9 cellular contexts compared by ENCODE assay signal in the genomic region with DNA sequence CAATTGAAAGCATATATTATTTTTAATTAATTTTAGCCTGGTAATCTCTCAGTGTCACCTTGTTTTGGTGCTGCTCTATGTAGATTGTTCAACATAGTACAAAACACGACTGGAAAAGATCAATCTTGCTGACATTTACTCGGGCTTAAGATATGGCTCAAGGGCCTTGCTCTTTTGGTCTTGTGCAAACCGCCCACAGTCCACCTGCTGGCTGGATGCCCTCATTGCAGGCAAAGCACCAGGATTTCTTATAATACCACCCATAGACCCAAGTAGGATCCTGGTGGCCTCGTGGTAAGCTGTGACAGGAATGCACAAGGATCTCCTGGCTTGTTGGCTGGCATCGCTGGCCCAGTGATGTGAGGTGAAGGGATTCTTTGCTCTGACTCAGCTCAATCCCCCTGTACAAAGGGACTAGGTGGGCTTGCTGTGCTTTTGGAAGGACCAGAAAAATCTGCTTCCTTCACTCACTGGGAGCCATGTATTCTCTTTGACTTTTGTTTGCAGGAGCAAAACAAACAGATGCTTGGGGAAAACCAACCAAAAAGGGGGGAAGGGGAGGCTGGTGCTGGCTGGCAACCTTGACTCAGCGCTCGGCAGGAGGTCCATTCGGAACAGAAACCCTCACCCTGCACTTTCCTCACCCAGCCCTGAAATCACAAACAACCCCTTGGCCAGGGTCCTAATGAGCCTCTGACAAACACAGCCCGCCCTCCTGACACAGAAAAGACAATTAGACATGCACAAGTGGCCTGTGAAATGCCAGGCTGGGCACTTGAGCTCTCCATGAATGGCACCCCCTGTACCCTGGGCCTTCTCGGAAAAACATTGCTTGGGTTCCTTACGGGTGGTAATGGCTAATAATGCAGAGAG. TPM values are rescaled to one million over a fixed set of nuclear protein-coding genes. Genes with fewer than 3 reads are reported as not detected.
DNase-seq lines count a peak whose midpoint lies in the region; ATAC-seq and TF ChIP-seq lines count a peak whose summit lies in the region.
"Had no signal": no experiment of that assay in that cellular context is flagged by ENCODE, and none has a peak within 500 bp of the region (broad histone marks: within the 10 kb centered on the region; RNA-seq: fewer than 3 reads in every experiment).

No MANE protein-coding gene starts in this region.

- H3K36me3 Mint-ChIP-seq in T-helper 17 cell (ENCODE audit: low read depth): no peaks in the 10 kb centered on the region

- no peaks in the 10 kb centered on the region for H3K27me3 Mint-ChIP-seq in T-helper 17 cell

- H3K4me3 ChIP-seq in GM12865 (ENCODE audit: low read depth, low read length) (no peak overlapping the region), iPS DF 6.9 (ENCODE audit: low read length) (no peak overlapping the region)

- ATAC-seq in T-helper 17 cell (peak; percentile 78), HG02642 (IDR thresholded peaks at IDR 0.05; ENCODE audit: poor library complexity, unreplicated experiment) (no peak)

- H3K4me1 Mint-ChIP-seq in T-helper 17 cell: peaks cover 2% of the 10 kb centered on the region

- H3K9me3 ChIP-seq in T-helper 17 cell (ENCODE audit: control insufficient read depth, low read length, poor library complexity, severe bottlenecking) (no peaks in the 10 kb centered on the region), iPS DF 6.9 (ENCODE audit: control insufficient read depth, insufficient read depth, low read length) (no peaks in the 10 kb centered on the region)

- no peaks in the 10 kb centered on the region for H3K27me3 ChIP-seq in iPS DF 6.9 (ENCODE audit: control insufficient read depth, insufficient read depth, low read length)

- H3K4me3 Mint-ChIP-seq in T-helper 17 cell: no peak overlapping the region
- H3K4me3 Mint-ChIP-seq: dendritic cell treated with granulocyte-macrophage colony-stimulating factor and Interleukin-4, amounts not matched to agents 40 ng/mL and 50 ng/mL, for 4 days had no signal

- no peaks in the 10 kb centered on the region for H3K36me3 ChIP-seq in iPS DF 6.9 (ENCODE audit: control insufficient read depth, insufficient read depth, low read length)

- H3K27ac Mint-ChIP-seq in T-helper 17 cell: no peak overlapping the region
- H3K27ac Mint-ChIP-seq: dendritic cell treated with granulocyte-macrophage colony-stimulating factor and Interleukin-4, amounts not matched to agents 40 ng/mL and 50 ng/mL, for 4 days had no signal

- DNase-seq in GM12865 (ENCODE audit: low read depth) (peak; percentile 82), NCI-H146 treated with DMSO at 0.1 percent for 48 hours (lab: John Stamatoyannopoulos, UW; ENCODE audit: unreplicated experiment) (peak; percentile 53), T-helper 17 cell (peak; percentile 53 to 68 (median 56)), amygdala (lab: John Stamatoyannopoulos, UW) (peak in 44 of 56 donors; percentile 10 to 80 (median 46)), iPS DF 6.9 (ENCODE audit: low read depth, low spot score) (peak; percentile 61), GDM1 (lab: John Stamatoyannopoulos, UW) (no peak)
- DNase-seq in stimulated activated CD4-positive, alpha-beta T cell treated with anti-CD3 and anti-CD28 coated beads, Interleukin-1b, Interleukin-23, amount 100 ng/mL, for 48 hours: peak; percentile 73

- peak; percentile 82 for TF ChIP-seq CTCF in GM12865 (IDR thresholded peaks at IDR 0.05; ENCODE audit: insufficient read depth, low read depth, low read length, missing control alignments)

- no CpG with 5 or more reads among the region's 11 CpGs for WGBS in iPS DF 6.9 (ENCODE audit: insufficient coverage, insufficient read length)

- H3K4me1 ChIP-seq in iPS DF 6.9 (ENCODE audit: control insufficient read depth, insufficient read depth, low read length): no peaks in the 10 kb centered on the region

- no peak overlapping the region for H3K27ac ChIP-seq in iPS DF 6.9 (ENCODE audit: low read length)

RNA-seq across cellular contexts. Expression of a gene that starts 36.6 kb away (rescaled TPM):
- 10 to 100 TPM; 16.5 to 24.7 TPM for total RNA-seq in T-helper 17 cell

RNA-seq across cellular contexts. Expression of a gene that starts 56.0 kb away (rescaled TPM):
- 1 to 10 TPM in 1 of 2 donors, under 1 TPM in 1; 0.97 to 1.4 TPM for total RNA-seq in T-helper 17 cell
